36 cellular contexts compared by ENCODE assay signal in the genomic region with DNA sequence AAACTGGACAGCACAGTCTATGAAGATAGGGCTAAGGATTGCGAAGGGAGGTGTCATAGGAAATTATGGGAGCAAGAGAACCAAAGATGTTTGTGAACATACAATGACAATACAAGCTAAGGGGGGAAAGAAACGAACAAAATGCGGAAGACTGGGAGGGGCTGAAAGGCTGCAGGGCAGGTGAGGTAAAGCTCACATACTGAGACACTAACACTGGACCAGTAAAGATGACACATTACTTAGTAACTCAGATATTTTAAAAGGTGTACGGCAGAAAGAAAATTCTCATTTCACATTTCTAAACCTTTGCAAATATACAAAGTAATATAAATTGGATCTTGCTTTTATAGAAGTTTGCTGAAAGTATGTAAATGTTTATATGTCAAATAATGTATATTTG. TPM values are rescaled to one million over a fixed set of nuclear protein-coding genes. Genes with fewer than 3 reads are reported as not detected.
DNase-seq lines count a peak whose midpoint lies in the region; ATAC-seq lines count a peak whose summit lies in the region.
"Had no signal": no experiment of that assay in that cellular context is flagged by ENCODE, and none has a peak within 500 bp of the region (broad histone marks: within the 10 kb centered on the region; RNA-seq: fewer than 3 reads in every experiment).

No MANE protein-coding gene starts in this region.

- ATAC-seq in activated T-cell treated with anti-CD3 and anti-CD28 coated beads, Interleukin-2, amount 50 U/mL, for 72 hours (replicated peaks in 1 of 2), result no peak
- ATAC-seq in T-helper 17 cell, result no peak
- ATAC-seq: GM23338, mucosa of descending colon had no signal

- no peak for DNase-seq in activated T-cell treated with anti-CD3 and anti-CD28 coated beads, Interleukin-2, amount 50 U/mL, for 72 hours
- DNase-seq in activated T-cell treated with anti-CD3 and anti-CD28 coated beads for 4 hours (no peak), T-helper 17 cell (no peak), dermis blood vessel endothelial cell (no peak), HuH-7 (ENCODE audit: low spot score) (no peak), HCEC 1CT (no peak)
- DNase-seq: 8988T; activated CD4-positive, alpha-beta T cell treated with anti-CD3 and anti-CD28 coated beads for 1 hour; activated CD8-positive, alpha-beta memory T cell treated with anti-CD3 and anti-CD28 coated beads, Interleukin-2, amount 50 U/mL, for 48 hours; CD4-positive, CD25-positive, alpha-beta regulatory T cell; DMS79 treated with DMSO at 0.1 percent for 48 hours; endodermal cell; GDM1; HFFc6; KG1; MM.1S; mucosa of descending colon; NCI-H1105 treated with DMSO at 0.1 percent for 48 hours; NCI-H1930; NCI-H526; nephron progenitor cell; SHP77 treated with DMSO at 0.1 percent for 48 hours; stimulated activated CD4-positive, alpha-beta T cell treated with anti-CD3 and anti-CD28 coated beads, Interleukin-4, amount 100 ng/mL, for 24 hours; upper lobe of left lung had no signal

- H3K27ac Mint-ChIP-seq in activated T-cell treated with anti-CD3 and anti-CD28 coated beads, Interleukin-2, amount 50 U/mL, for 72 hours, result peak overlapping the region; percentile 32
- no peak overlapping the region for H3K27ac Mint-ChIP-seq in T-helper 17 cell
- H3K27ac Mint-ChIP-seq: activated CD4-positive, alpha-beta memory T cell treated with anti-CD3 and anti-CD28 coated beads for 36 hours; endodermal cell; GM23338; HFFc6; nephron progenitor cell; T-helper 2 cell treated with Interferon-gamma antibody and Interleukin-4, amounts not matched to agents 5 μg/mL and 100 μg/mL, for 36 hours had no signal

- H3K9me3 ChIP-seq in T-helper 17 cell (ENCODE audit: control insufficient read depth, low read length, poor library complexity, severe bottlenecking) (no peaks in the 10 kb centered on the region), esophagus (ENCODE audit: control insufficient read depth in 2 of 2, insufficient read depth in 1 of 2, low read depth in 1 of 2, low read length in 1 of 2) (no peaks in the 10 kb centered on the region)
- H3K9me3 ChIP-seq: gastroesophageal sphincter, mucosa of descending colon, upper lobe of left lung had no signal

- H3K36me3 ChIP-seq in esophagus (ENCODE audit: control insufficient read depth in 2 of 2, insufficient read depth in 2 of 2, low read length in 1 of 2), result peaks cover 0 to 3% of the 10 kb centered on the region in 2 donors

- H3K4me3 ChIP-seq in esophagus (ENCODE audit: low read depth in 1 of 2, low read length in 2 of 2), result no peak overlapping the region
- H3K4me3 ChIP-seq: coronary artery, gastroesophageal sphincter, GM23338, lung, mucosa of descending colon, upper lobe of left lung had no signal

- no peaks in the 10 kb centered on the region for H3K27me3 Mint-ChIP-seq in activated T-cell treated with anti-CD3 and anti-CD28 coated beads, Interleukin-2, amount 50 U/mL, for 72 hours (ENCODE audit: low read depth)
- no peaks in the 10 kb centered on the region for H3K27me3 Mint-ChIP-seq in T-helper 17 cell
- H3K27me3 Mint-ChIP-seq: activated CD4-positive, alpha-beta memory T cell treated with anti-CD3 and anti-CD28 coated beads for 36 hours; activated naive CD4-positive, alpha-beta T cell treated with anti-CD3 and anti-CD28 coated beads, Interleukin-2, amount 50 U/mL, for 24 hours; activated T-helper 17 cell treated with anti-CD3 and anti-CD28 coated beads, Interleukin-2, amount 50 U/mL, for 72 hours; CD4-positive, CD25-positive, alpha-beta regulatory T cell had no signal

- H3K9me3 Mint-ChIP-seq in activated T-cell treated with anti-CD3 and anti-CD28 coated beads, Interleukin-2, amount 50 U/mL, for 72 hours, result peaks cover 0 to 1% of the 10 kb centered on the region in 2 donors
- H3K9me3 Mint-ChIP-seq: activated CD4-positive, alpha-beta memory T cell treated with anti-CD3 and anti-CD28 coated beads for 36 hours; activated naive CD4-positive, alpha-beta T cell treated with anti-CD3 and anti-CD28 coated beads, Interleukin-2, amount 50 U/mL, for 24 hours; activated T-helper 17 cell treated with anti-CD3 and anti-CD28 coated beads, Interleukin-2, amount 50 U/mL, for 72 hours; CD4-positive, CD25-positive, alpha-beta regulatory T cell; endodermal cell; GM23338; HFFc6; nephron progenitor cell; T-helper 2 cell treated with Interferon-gamma antibody and Interleukin-4, amounts not matched to agents 5 μg/mL and 100 μg/mL, for 36 hours had no signal

- WGBS in esophagus, 2 donors, result 73 to 77% methylated on average over 4 of the region's 4 CpGs

- no peaks in the 10 kb centered on the region for H3K27me3 ChIP-seq in esophagus (ENCODE audit: control insufficient read depth in 1 of 2, insufficient read depth in 2 of 2, low read length in 2 of 2)
- H3K27me3 ChIP-seq: gastroesophageal sphincter, upper lobe of left lung had no signal

- peaks cover 56% of the 10 kb centered on the region for H3K4me1 Mint-ChIP-seq in activated T-cell treated with anti-CD3 and anti-CD28 coated beads, Interleukin-2, amount 50 U/mL, for 72 hours (ENCODE audit: low read depth)
- peaks cover 32% of the 10 kb centered on the region for H3K4me1 Mint-ChIP-seq in T-helper 17 cell

- H3K4me3 Mint-ChIP-seq in activated T-cell treated with anti-CD3 and anti-CD28 coated beads, Interleukin-2, amount 50 U/mL, for 72 hours, result no peak overlapping the region
- H3K4me3 Mint-ChIP-seq in T-helper 17 cell, result peak overlapping the region; percentile 9
- H3K4me3 Mint-ChIP-seq: activated CD4-positive, alpha-beta memory T cell treated with anti-CD3 and anti-CD28 coated beads for 36 hours; activated naive CD4-positive, alpha-beta T cell treated with anti-CD3 and anti-CD28 coated beads, Interleukin-2, amount 50 U/mL, for 24 hours; CD4-positive, CD25-positive, alpha-beta regulatory T cell; endodermal cell; GM23338; HFFc6; nephron progenitor cell; T-helper 2 cell treated with Interferon-gamma antibody and Interleukin-4, amounts not matched to agents 5 μg/mL and 100 μg/mL, for 36 hours had no signal

- H3K27ac ChIP-seq in esophagus (ENCODE audit: low read depth in 2 of 2, low read length in 1 of 2) (peak overlapping the region; percentile 31 to 34), temporal lobe (ENCODE audit: low read depth, low read length) (peak overlapping the region; percentile 79)
- H3K27ac ChIP-seq: coronary artery, gastroesophageal sphincter, upper lobe of left lung had no signal

- peaks cover 10 to 35% of the 10 kb centered on the region in 2 donors for H3K36me3 Mint-ChIP-seq in activated T-cell treated with anti-CD3 and anti-CD28 coated beads, Interleukin-2, amount 50 U/mL, for 72 hours (ENCODE audit: insufficient read depth in 2 of 2)
- H3K36me3 Mint-ChIP-seq in T-helper 17 cell (ENCODE audit: low read depth), result peaks cover 9% of the 10 kb centered on the region

- H3K4me1 ChIP-seq in esophagus (ENCODE audit: control insufficient read depth in 2 of 2, insufficient read depth in 2 of 2, low read length in 1 of 2), result peaks cover 0 to 3% of the 10 kb centered on the region in 2 donors
- H3K4me1 ChIP-seq: gastroesophageal sphincter, upper lobe of left lung had no signal

RNA-seq across cellular contexts. Expression of gene CLDND1, which starts 10.1 kb away (rescaled TPM):
- total RNA-seq in activated T-cell treated with anti-CD3 and anti-CD28 coated beads, Interleukin-2, amount 50 U/mL, for 72 hours, result 100 to 1,000 TPM; 284 to 361 TPM
- total RNA-seq in T-helper 17 cell (100 to 1,000 TPM; 195 to 285 TPM), temporal lobe (79.4 TPM), dermis blood vessel endothelial cell (153 and 260 TPM in 2 replicates)
- 10 to 100 TPM; 62.8 to 82.5 TPM for polyA plus RNA-seq in esophagus

RNA-seq across cellular contexts. Expression of gene OR5K2, which starts 15.1 kb away (rescaled TPM):
- total RNA-seq in activated T-cell treated with anti-CD3 and anti-CD28 coated beads, Interleukin-2, amount 50 U/mL, for 72 hours, result not detected
- total RNA-seq in T-helper 17 cell, result not detected
- not detected for polyA plus RNA-seq in esophagus
- not detected for total RNA-seq in temporal lobe
- total RNA-seq in dermis blood vessel endothelial cell, result not detected in 2 replicates
- total RNA-seq: activated CD4-positive, alpha-beta memory T cell treated with anti-CD3 and anti-CD28 coated beads for 36 hours; activated T-helper 17 cell treated with anti-CD3 and anti-CD28 coated beads, Interleukin-2, amount 50 U/mL, for 72 hours; CD4-positive, CD25-positive, alpha-beta regulatory T cell; endodermal cell; gastroesophageal sphincter; GM23338; HFFc6; left cardiac atrium; lung; mucosa of descending colon; osteoblast; upper lobe of left lung had no signal
- polyA plus RNA-seq: CD4-positive, CD25-positive, alpha-beta regulatory T cell; GM23338; lung had no signal

RNA-seq across cellular contexts. Expression of gene GPR15, which starts 19.2 kb away (rescaled TPM):
- 10 to 100 TPM in 1 of 2 donors, 1 to 10 TPM in 1; 4.6 to 24.0 TPM for total RNA-seq in activated T-cell treated with anti-CD3 and anti-CD28 coated beads, Interleukin-2, amount 50 U/mL, for 72 hours
- 100 to 1,000 TPM in 1 of 2 donors, 10 to 100 TPM in 1; 43.2 to 181 TPM for total RNA-seq in T-helper 17 cell
- polyA plus RNA-seq in esophagus, result under 1 TPM; 0.31 to 0.86 TPM
- total RNA-seq in temporal lobe, result not detected
- not detected in 2 replicates for total RNA-seq in dermis blood vessel endothelial cell
- total RNA-seq: endodermal cell, gastroesophageal sphincter, GM23338, HFFc6, osteoblast had no signal
- polyA plus RNA-seq: GM23338 had no signal

RNA-seq across cellular contexts. Expression of gene OR5K1, which starts 49.6 kb away (rescaled TPM):
- total RNA-seq in activated T-cell treated with anti-CD3 and anti-CD28 coated beads, Interleukin-2, amount 50 U/mL, for 72 hours, result not detected
- total RNA-seq in T-helper 17 cell (not detected), temporal lobe (not detected), dermis blood vessel endothelial cell (not detected in 2 replicates)
- polyA plus RNA-seq in esophagus, result not detected
- total RNA-seq: activated CD4-positive, alpha-beta memory T cell treated with anti-CD3 and anti-CD28 coated beads for 36 hours; CD4-positive, CD25-positive, alpha-beta regulatory T cell; endodermal cell; gastroesophageal sphincter; GM23338; HFFc6; left cardiac atrium; lung; mucosa of descending colon; osteoblast; upper lobe of left lung had no signal
- polyA plus RNA-seq: CD4-positive, CD25-positive, alpha-beta regulatory T cell; GM23338; lung had no signal
